Comparison of ENCODE assay signal across 13 cellular contexts in genomic region chr7:70006411-70006920, GRCh38.
DNase-seq lines count a peak whose midpoint lies in the region; ATAC-seq lines count a peak whose summit lies in the region.
"Had no signal": no experiment of that assay in that cellular context is flagged by ENCODE, and none has a peak within 500 bp of the region (broad histone marks: within the 10 kb centered on the region; RNA-seq: fewer than 3 reads in every experiment).

No MANE protein-coding gene starts in this region.

- H3K4me1 Mint-ChIP-seq in naive B cell: peaks cover 29 to 46% (median 30%) of the 10 kb centered on the region in 3 donors

- no peaks in the 10 kb centered on the region for H3K36me3 Mint-ChIP-seq in naive B cell
- H3K36me3 Mint-ChIP-seq: natural killer cell treated with Interleukin-12 subunit alpha and Interleukin-12 subunit beta and Interleukin-15 and Interleukin-18, amount 100 ng/mL, for 72 hours had no signal

- peaks cover 0 to 2% (median 0%) of the 10 kb centered on the region in 7 donors for H3K9me3 Mint-ChIP-seq in naive B cell
- H3K9me3 Mint-ChIP-seq: activated T-helper 1 cell treated with anti-CD3 and anti-CD28 coated beads, Interleukin-12 subunit alpha, Interleukin-12 subunit beta, Interleukin-2, Interleukin-4 antibody, amounts not matched to agents 30 ng/mL and 10 ng/mL and 1 ng/mL, durations not matched to agents 14 hours and 24 hours and 36 hours; central memory CD8-positive, alpha-beta T cell; natural killer cell treated with Interleukin-12 subunit alpha and Interleukin-12 subunit beta and Interleukin-15 and Interleukin-18, amount 100 ng/mL, for 72 hours had no signal

- peak overlapping the region in 4 of 6 donors; percentile 21 to 87 (median 52) for H3K27ac Mint-ChIP-seq in naive B cell
- H3K27ac Mint-ChIP-seq: activated T-helper 1 cell treated with anti-CD3 and anti-CD28 coated beads, Interleukin-12 subunit alpha, Interleukin-12 subunit beta, Interleukin-2, Interleukin-4 antibody, amounts not matched to agents 30 ng/mL and 10 ng/mL and 1 ng/mL, durations not matched to agents 14 hours and 24 hours and 36 hours; natural killer cell treated with Interleukin-12 subunit alpha and Interleukin-12 subunit beta and Interleukin-15 and Interleukin-18, amount 100 ng/mL, for 72 hours had no signal

- H3K27me3 Mint-ChIP-seq in naive B cell: no peaks in the 10 kb centered on the region

- ATAC-seq in GM21360 (IDR thresholded peaks at IDR 0.05; ENCODE audit: unreplicated experiment) (peak; percentile 54), naive B cell (ENCODE audit: low read depth in 2 of 2) (peak; percentile 85 to 86), HG03521 (IDR thresholded peaks at IDR 0.05; ENCODE audit: unreplicated experiment) (no peak)
- ATAC-seq: natural killer cell treated with Interleukin-12 subunit alpha and Interleukin-12 subunit beta and Interleukin-15 and Interleukin-18, amount 100 ng/mL, for 72 hours had no signal

- H3K4me3 Mint-ChIP-seq in naive B cell: peak overlapping the region; percentile 5 to 80 (median 60)
- H3K4me3 Mint-ChIP-seq: activated T-helper 1 cell treated with anti-CD3 and anti-CD28 coated beads, Interleukin-12 subunit alpha, Interleukin-12 subunit beta, Interleukin-2, Interleukin-4 antibody, amounts not matched to agents 30 ng/mL and 10 ng/mL and 1 ng/mL, durations not matched to agents 14 hours and 24 hours and 36 hours; central memory CD8-positive, alpha-beta T cell; natural killer cell treated with Interleukin-12 subunit alpha and Interleukin-12 subunit beta and Interleukin-15 and Interleukin-18, amount 100 ng/mL, for 72 hours had no signal

- DNase-seq in DMS 273 treated with DMSO at 0.1 percent for 48 hours (lab: John Stamatoyannopoulos, UW) (peak; percentile 96), NCI-H82 treated with DMSO at 0.1 percent for 48 hours (lab: John Stamatoyannopoulos, UW; ENCODE audit: unreplicated experiment) (peak; percentile 67), naive B cell (peak; percentile 33), COLO829 (ENCODE audit: low spot score) (no peak), hypothalamus (lab: John Stamatoyannopoulos, UW) (no peak), medulla oblongata (ENCODE audit: extremely low spot score) (no peak)
- DNase-seq: islet precursor cell, NCI-H1417 had no signal

Comparison
In these comparisons a context has a peak if more than half of its experiments do, and no peak if none do; other contexts are left out.
1. DNase-seq: peak in DMS 273 treated with DMSO at 0.1 percent for 48 hours (single experiment), NCI-H82 treated with DMSO at 0.1 percent for 48 hours (single experiment) and naive B cell (single experiment); none in COLO829 (single experiment), hypothalamus (0 of 51) and medulla oblongata (single experiment).